8 cellular contexts compared by ENCODE assay signal in genomic region chr11:45806072-45806933, GRCh38. TPM values are rescaled to one million over a fixed set of nuclear protein-coding genes. Genes with fewer than 3 reads are reported as not detected.
DNase-seq lines count a peak whose midpoint lies in the region; ATAC-seq and TF ChIP-seq lines count a peak whose summit lies in the region.

No MANE protein-coding gene starts in this region.

- peaks cover 31 to 58% (median 54%) of the 10 kb centered on the region in 4 donors for H3K4me1 ChIP-seq in stomach

- H3K4me1 Mint-ChIP-seq in T-helper 1 cell treated with Interleukin-12 subunit alpha and Interleukin-12 subunit beta and Interleukin-4 antibody, amounts not matched to agents 30 μg/mL and 1 μg/mL, for 36 hours (ENCODE audit: low read depth) = peaks cover 34% of the 10 kb centered on the region
- H3K4me1 Mint-ChIP-seq in activated T-helper 2 cell treated with anti-CD3 and anti-CD28 coated beads, Interferon-gamma antibody, Interleukin-2, Interleukin-4, amounts not matched to agents 10 μg/mL and 5 μg/mL and 100 μg/mL, durations not matched to agents 14 hours and 24 hours and 36 hours (ENCODE audit: low read depth) = peaks cover 35% of the 10 kb centered on the region

- H3K9me3 ChIP-seq in stomach = no peaks in the 10 kb centered on the region

- H3K9me3 Mint-ChIP-seq in T-helper 1 cell treated with Interleukin-12 subunit alpha and Interleukin-12 subunit beta and Interleukin-4 antibody, amounts not matched to agents 30 μg/mL and 1 μg/mL, for 36 hours = no peaks in the 10 kb centered on the region
- H3K9me3 Mint-ChIP-seq in activated T-helper 2 cell treated with anti-CD3 and anti-CD28 coated beads, Interferon-gamma antibody, Interleukin-2, Interleukin-4, amounts not matched to agents 10 μg/mL and 5 μg/mL and 100 μg/mL, durations not matched to agents 14 hours and 24 hours and 36 hours = no peaks in the 10 kb centered on the region

- no peaks in the 10 kb centered on the region for H3K27me3 Mint-ChIP-seq in T-helper 1 cell treated with Interleukin-12 subunit alpha and Interleukin-12 subunit beta and Interleukin-4 antibody, amounts not matched to agents 30 μg/mL and 1 μg/mL, for 36 hours (ENCODE audit: low read depth)
- H3K27me3 Mint-ChIP-seq in activated T-helper 2 cell treated with anti-CD3 and anti-CD28 coated beads, Interferon-gamma antibody, Interleukin-2, Interleukin-4, amounts not matched to agents 10 μg/mL and 5 μg/mL and 100 μg/mL, durations not matched to agents 14 hours and 24 hours and 36 hours (ENCODE audit: low read depth) = no peaks in the 10 kb centered on the region

- intact Hi-C loops in activated T-helper 2 cell treated with anti-CD3 and anti-CD28 coated beads, Interferon-gamma antibody, Interleukin-2, Interleukin-4, amounts not matched to agents 10 μg/mL and 5 μg/mL and 100 μg/mL, durations not matched to agents 14 hours and 24 hours and 36 hours (cut with micrococcal nuclease) = no loop called here
- intact Hi-C loops in stomach (cut with DNase I; ENCODE audit: low total_unique reads) = no loop called here
- intact Hi-C loops in sciatic nerve (cut with DNase I) = no loop called here

- H3K36me3 Mint-ChIP-seq in T-helper 1 cell treated with Interleukin-12 subunit alpha and Interleukin-12 subunit beta and Interleukin-4 antibody, amounts not matched to agents 30 μg/mL and 1 μg/mL, for 36 hours (ENCODE audit: low read depth) = peaks cover 29% of the 10 kb centered on the region
- H3K36me3 Mint-ChIP-seq in activated T-helper 2 cell treated with anti-CD3 and anti-CD28 coated beads, Interferon-gamma antibody, Interleukin-2, Interleukin-4, amounts not matched to agents 10 μg/mL and 5 μg/mL and 100 μg/mL, durations not matched to agents 14 hours and 24 hours and 36 hours (ENCODE audit: low read depth) = peaks cover 28% of the 10 kb centered on the region

- no peak for TF ChIP-seq CTCF in stomach (IDR thresholded peaks at IDR 0.05)

- H3K27ac ChIP-seq in stomach = peak overlapping the region in 3 of 5 donors; percentile 91 to 94 (median 91)

- peaks cover 11 to 32% (median 31%) of the 10 kb centered on the region in 4 donors for H3K36me3 ChIP-seq in stomach

- TF ChIP-seq EP300 in stomach (IDR thresholded peaks at IDR 0.05) = no peak

- H3K27ac Mint-ChIP-seq in T-helper 1 cell treated with Interleukin-12 subunit alpha and Interleukin-12 subunit beta and Interleukin-4 antibody, amounts not matched to agents 30 μg/mL and 1 μg/mL, for 36 hours = peak overlapping the region; percentile 84
- peak overlapping the region; percentile 88 for H3K27ac Mint-ChIP-seq in activated T-helper 2 cell treated with anti-CD3 and anti-CD28 coated beads, Interferon-gamma antibody, Interleukin-2, Interleukin-4, amounts not matched to agents 10 μg/mL and 5 μg/mL and 100 μg/mL, durations not matched to agents 14 hours and 24 hours and 36 hours

- H3K4me3 Mint-ChIP-seq in T-helper 1 cell treated with Interleukin-12 subunit alpha and Interleukin-12 subunit beta and Interleukin-4 antibody, amounts not matched to agents 30 μg/mL and 1 μg/mL, for 36 hours = peak overlapping the region; percentile 88
- peak overlapping the region; percentile 90 for H3K4me3 Mint-ChIP-seq in activated T-helper 2 cell treated with anti-CD3 and anti-CD28 coated beads, Interferon-gamma antibody, Interleukin-2, Interleukin-4, amounts not matched to agents 10 μg/mL and 5 μg/mL and 100 μg/mL, durations not matched to agents 14 hours and 24 hours and 36 hours (ENCODE audit: low read depth)

- TF ChIP-seq POLR2A in stomach (IDR thresholded peaks at IDR 0.05) = no peak

- H3K4me3 ChIP-seq in stomach = peak overlapping the region; percentile 67 to 89 (median 82)

- H3K27me3 ChIP-seq in stomach = no peaks in the 10 kb centered on the region

- no peak for DNase-seq in T-helper 1 cell
- DNase-seq in activated T-helper 2 cell treated with anti-CD3 and anti-CD28 coated beads, Interferon-gamma antibody, Interleukin-2, Interleukin-4, amounts not matched to agents 10 μg/mL and 5 μg/mL and 100 μg/mL, durations not matched to agents 14 hours and 24 hours and 36 hours (ENCODE audit: low spot score) = no peak
- peak; percentile 3 for DNase-seq in iPS-NIHi7 (ENCODE audit: extremely low spot score)
- DNase-seq in stomach = no peak
- no peak for DNase-seq in sciatic nerve (ENCODE audit: low spot score)

- ATAC-seq in HG03521 (IDR thresholded peaks at IDR 0.05; ENCODE audit: unreplicated experiment) = no peak
- no peak for ATAC-seq in GM18502 (IDR thresholded peaks at IDR 0.05; ENCODE audit: poor library complexity, unreplicated experiment)
- ATAC-seq in sciatic nerve = no peak

- WGBS in stomach, 5 donors = 48 to 76% (median 64%) methylated on average over 20 of the region's 20 CpGs

RNA-seq across cellular contexts. Expression of gene SLC35C1, which starts 1.4 kb away (rescaled TPM):
- total RNA-seq in activated T-helper 2 cell treated with anti-CD3 and anti-CD28 coated beads, Interferon-gamma antibody, Interleukin-2, Interleukin-4, amounts not matched to agents 10 μg/mL and 5 μg/mL and 100 μg/mL, durations not matched to agents 14 hours and 24 hours and 36 hours = 17.1 and 18.1 TPM in 2 replicates
- 10 to 100 TPM in 2 of 5 donors, 1 to 10 TPM in 3; 7.6 to 21.4 (median 9.9) TPM for total RNA-seq in stomach
- 10 to 100 TPM in 1 of 3 donors, 1 to 10 TPM in 2; 8.4 to 12.7 (median 9.0) TPM for polyA plus RNA-seq in stomach
- total RNA-seq in sciatic nerve = 12.0 TPM

RNA-seq across cellular contexts. Expression of gene CRY2, which starts 41.0 kb away (rescaled TPM):
- total RNA-seq in activated T-helper 2 cell treated with anti-CD3 and anti-CD28 coated beads, Interferon-gamma antibody, Interleukin-2, Interleukin-4, amounts not matched to agents 10 μg/mL and 5 μg/mL and 100 μg/mL, durations not matched to agents 14 hours and 24 hours and 36 hours = 21.5 and 24.0 TPM in 2 replicates
- total RNA-seq in stomach (10 to 100 TPM; 20.4 to 45.9 (median 38.4) TPM), sciatic nerve (74.2 TPM)
- polyA plus RNA-seq in stomach = 10 to 100 TPM in 1 of 3 donors, 1 to 10 TPM in 2; 8.2 to 13.3 (median 9.8) TPM
